ENCODE assay signal across 8 cellular contexts in the genomic region with DNA sequence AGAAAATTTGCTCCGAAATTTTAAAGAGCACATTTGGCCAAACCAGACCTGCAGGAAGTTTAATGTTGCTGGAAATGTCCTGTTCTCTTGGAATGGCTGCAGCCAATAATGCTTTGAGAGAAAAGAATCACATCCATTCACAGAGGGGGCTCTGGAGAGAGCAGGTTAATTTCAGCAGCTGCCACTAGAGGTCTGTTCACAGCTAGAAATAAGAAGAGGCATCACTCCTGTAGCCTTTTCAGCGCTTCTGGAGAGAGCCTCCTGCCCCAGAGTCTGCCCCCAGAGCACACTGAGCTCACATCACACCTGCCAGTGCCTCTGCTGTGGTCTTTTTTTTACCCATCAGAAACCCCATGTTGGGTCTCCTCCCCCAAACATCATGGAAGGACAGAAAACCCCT.
DNase-seq lines count a peak whose midpoint lies in the region; ATAC-seq and TF ChIP-seq lines count a peak whose summit lies in the region.

No MANE protein-coding gene starts in this region.

- ATAC-seq in HG02885 (IDR thresholded peaks at IDR 0.05; ENCODE audit: poor library complexity, unreplicated experiment) (peak; percentile 88), HG03108 (IDR thresholded peaks at IDR 0.05; ENCODE audit: unreplicated experiment) (no peak), omental fat pad (ENCODE audit: low FRiP score) (no peak)

- TF ChIP-seq CTCF in omental fat pad (IDR thresholded peaks at IDR 0.05): no peak

- DNase-seq in NCI-H2227 (lab: John Stamatoyannopoulos, UW; ENCODE audit: unreplicated experiment) (peak; percentile 7), NCI-H2227 treated with DMSO at 0.1 percent for 48 hours (lab: John Stamatoyannopoulos, UW) (no peak), RKO (ENCODE audit: low spot score) (peak; percentile 47), hepatic stellate cell (ENCODE audit: low spot score) (peak; percentile 16), omental fat pad (ENCODE audit: low spot score) (no peak), cerebellar nuclear complex (lab: John Stamatoyannopoulos, UW) (no peak)

Comparison
In these comparisons a context has a peak if more than half of its experiments do, and no peak if none do; other contexts are left out.
1. DNase-seq: peak in NCI-H2227 (single experiment), RKO (single experiment) and hepatic stellate cell (single experiment); none in NCI-H2227 treated with DMSO at 0.1 percent for 48 hours (single experiment), omental fat pad (single experiment) and cerebellar nuclear complex (0 of 2).